Comparison of ENCODE assay signal across 18 cellular contexts in genomic region chr10:11298116-11298515, GRCh38.
DNase-seq lines count a peak whose midpoint lies in the region; ATAC-seq, FAIRE-seq and TF ChIP-seq lines count a peak whose summit lies in the region.
"Had no signal": no experiment of that assay in that cellular context is flagged by ENCODE, and none has a peak within 500 bp of the region (broad histone marks: within the 10 kb centered on the region; RNA-seq: fewer than 3 reads in every experiment).

No MANE protein-coding gene starts in this region.

- no peak overlapping the region for H3K4me2 ChIP-seq in GM12878 (ENCODE audit: control insufficient read depth, insufficient read depth)
- H3K4me2 ChIP-seq: hepatocyte had no signal

- H3K9me3 ChIP-seq in GM12878 (replicated peaks; ENCODE audit: control insufficient read depth, insufficient read depth, low read length): no peaks in the 10 kb centered on the region; the same call in 2 of the 3 replicates
- H3K9me3 ChIP-seq in naive thymus-derived CD4-positive, alpha-beta T cell (ENCODE audit: control insufficient read depth in 2 of 3, low read length in 3 of 3): no peaks in the 10 kb centered on the region
- H3K9me3 ChIP-seq in Peyer's patch: no peaks in the 10 kb centered on the region
- H3K9me3 ChIP-seq in kidney (ENCODE audit: control insufficient read depth in 1 of 2, low read length in 2 of 2): no peaks in the 10 kb centered on the region
- H3K9me3 ChIP-seq: lower lobe of right lung, ovary, tibial nerve had no signal

- no peaks in the 10 kb centered on the region for H3K27me3 Mint-ChIP-seq in naive thymus-derived CD4-positive, alpha-beta T cell
- H3K27me3 Mint-ChIP-seq: IgD-negative memory B cell had no signal

- H3K4me1 Mint-ChIP-seq in naive thymus-derived CD4-positive, alpha-beta T cell: peaks cover 0 to 42% (median 28%) of the 10 kb centered on the region in 7 donors

- H3K27me3 ChIP-seq in GM12878 (replicated peaks in 1 of 2; ENCODE audit: control insufficient read depth in 2 of 2, insufficient read depth in 2 of 2, low read length in 1 of 2): no peaks in the 10 kb centered on the region
- no peaks in the 10 kb centered on the region for H3K27me3 ChIP-seq in naive thymus-derived CD4-positive, alpha-beta T cell (ENCODE audit: control insufficient read depth in 2 of 2, insufficient read depth in 2 of 2, low read length in 2 of 2)
- no peaks in the 10 kb centered on the region for H3K27me3 ChIP-seq in Peyer's patch
- H3K27me3 ChIP-seq: cardiac muscle cell, hepatocyte, ovary, tibial nerve had no signal

- FAIRE-seq in GM12878 (lab: Jason Lieb, UNC) (no peak), kidney (lab: Jason Lieb, UNC) (no peak), RCC 7860 (lab: Jason Lieb, UNC) (no peak)

- BruUV-seq in GM12878 (replicated peaks; lab: Mats Ljungman, UMichigan): TSS peak; percentile 5

- SMC1A ChIA-PET in GM12878 (lab: Charles Lee; ENCODE audit: uncharacterized antibody, unreplicated experiment): no interaction called here

- no peak overlapping the region for H3K4me3 Mint-ChIP-seq in naive thymus-derived CD4-positive, alpha-beta T cell
- H3K4me3 Mint-ChIP-seq: IgD-negative memory B cell had no signal

- TF ChIP-seq RAD21 in GM12878 (IDR thresholded peaks at IDR 0.05; ENCODE audit: insufficient read depth, low read depth, low read length): no peak

- intact Hi-C loops in GM12878 (cut with micrococcal nuclease; ENCODE audit: unreplicated experiment) (no loop called here), kidney (cut with DNase I) (no loop called here)
- intact Hi-C loops in naive thymus-derived CD4-positive, alpha-beta T cell (cut with micrococcal nuclease): no loop called here

- H3K79me2 ChIP-seq in GM12878 (ENCODE audit: control insufficient read depth, insufficient read depth, low read length): no peaks in the 10 kb centered on the region
- H3K79me2 ChIP-seq: hepatocyte had no signal

- in situ Hi-C loops in GM12878 (cut with MboI): no loop called here

- no peak overlapping the region for H3K27ac ChIP-seq in GM12878 (ENCODE audit: control insufficient read depth, insufficient read depth)
- H3K27ac ChIP-seq in naive thymus-derived CD4-positive, alpha-beta T cell (ENCODE audit: low read depth, low read length): no peak overlapping the region
- no peak overlapping the region for H3K27ac ChIP-seq in Peyer's patch
- no peak overlapping the region for H3K27ac ChIP-seq in kidney (ENCODE audit: low read depth in 2 of 2, low read length in 2 of 2)
- H3K27ac ChIP-seq: cardiac muscle cell, epithelial cell of prostate, hepatocyte, lower lobe of right lung, ovary had no signal

- ATAC-seq in GM12878: no peak
- no peak for ATAC-seq in naive thymus-derived CD4-positive, alpha-beta T cell
- ATAC-seq: lower lobe of right lung had no signal

- no peak overlapping the region for H2AFZ ChIP-seq in GM12878 (ENCODE audit: control insufficient read depth, low read depth, low read length)
- H2AFZ ChIP-seq: hepatocyte had no signal

- H3K4me3 ChIP-seq in GM12878: no peak overlapping the region
- H3K4me3 ChIP-seq in naive thymus-derived CD4-positive, alpha-beta T cell (ENCODE audit: low read length): no peak overlapping the region
- H3K4me3 ChIP-seq in Peyer's patch: no peak overlapping the region
- H3K4me3 ChIP-seq in kidney (ENCODE audit: low read length in 2 of 2): no peak overlapping the region
- H3K4me3 ChIP-seq: cardiac muscle cell, hepatocyte, lower lobe of right lung, ovary, tibial nerve had no signal

- CTCF ChIA-PET in GM12878 (lab: Yijun Ruan, JAX): no interaction called here
- CTCF ChIA-PET in naive thymus-derived CD4-positive, alpha-beta T cell (lab: Charles Lee): interaction anchor here (0.6 kb wide), 1 partner anchor 28 kb away, joined by 3 read pairs; no protein-coding TSS in a partner anchor

- peak; percentile 37 for DNase-seq in COLO829 (ENCODE audit: low spot score)
- peak; percentile 57 for DNase-seq in LHCN-M2 (ENCODE audit: low read depth)
- DNase-seq in GM12878 (ENCODE audit: low read depth, low spot score): no peak
- DNase-seq in naive thymus-derived CD4-positive, alpha-beta T cell: no peak
- no peak for DNase-seq in Peyer's patch
- no peak for DNase-seq in kidney
- no peak for DNase-seq in stimulated activated CD4-positive, alpha-beta T cell treated with anti-CD3 and anti-CD28 coated beads, Interleukin-12 subunit alpha, Interleukin-12 subunit beta, amount 100 ng/mL, for 4 hours
- DNase-seq in RCC 7860 (ENCODE audit: low spot score): no peak
- DNase-seq: Caco-2, lower lobe of right lung, NCI-H1436, NCI-H69, ovary had no signal

- WGBS in GM12878 (ENCODE audit: insufficient coverage, insufficient replicate concordance, low lambda C conversion rate, missing lambda C conversion rate): 66% methylated on average over 5 of the region's 5 CpGs

- H3K36me3 ChIP-seq in GM12878 (ENCODE audit: control insufficient read depth in 2 of 2, insufficient read depth in 2 of 2, low read length in 1 of 2): peaks cover 34 to 46% of the 10 kb centered on the region in 2 experiments
- peaks cover 20 to 95% (median 34%) of the 10 kb centered on the region in 3 experiments for H3K36me3 ChIP-seq in naive thymus-derived CD4-positive, alpha-beta T cell (ENCODE audit: control insufficient read depth in 2 of 3, insufficient read depth in 3 of 3, low read length in 3 of 3)
- peaks cover 0 to 37% (median 0%) of the 10 kb centered on the region in 3 donors for H3K36me3 ChIP-seq in Peyer's patch
- no peaks in the 10 kb centered on the region for H3K36me3 ChIP-seq in kidney (ENCODE audit: control insufficient read depth in 1 of 2, insufficient read depth in 2 of 2, low read length in 2 of 2)
- H3K36me3 ChIP-seq: ovary had no signal

- H3K9me3 Mint-ChIP-seq in naive thymus-derived CD4-positive, alpha-beta T cell: peaks cover 0 to 8% (median 0%) of the 10 kb centered on the region in 11 donors
- H3K9me3 Mint-ChIP-seq: IgD-negative memory B cell had no signal

- H3K4me1 ChIP-seq in GM12878 (ENCODE audit: control insufficient read depth, insufficient read depth, low read length) (no peaks in the 10 kb centered on the region; the same call in 1 of the 2 replicates), Peyer's patch (no peaks in the 10 kb centered on the region), kidney (ENCODE audit: control insufficient read depth in 1 of 2, insufficient read depth in 1 of 2, low read depth in 1 of 2, low read length in 2 of 2) (no peaks in the 10 kb centered on the region)
- no peaks in the 10 kb centered on the region for H3K4me1 ChIP-seq in naive thymus-derived CD4-positive, alpha-beta T cell (ENCODE audit: control insufficient read depth in 2 of 2, insufficient read depth in 2 of 2, low read length in 2 of 2)
- H3K4me1 ChIP-seq: Caco-2, lower lobe of right lung had no signal

- H3K27ac Mint-ChIP-seq in naive thymus-derived CD4-positive, alpha-beta T cell: peak overlapping the region; percentile 1 to 82 (median 65)

- no peaks in the 10 kb centered on the region for H4K20me1 ChIP-seq in GM12878 (ENCODE audit: control insufficient read depth, insufficient read depth)

- H3K9ac ChIP-seq in GM12878 (ENCODE audit: control insufficient read depth, insufficient read depth, low read length) (no peak overlapping the region), kidney (ENCODE audit: low read length in 2 of 2) (no peak overlapping the region)

- peaks cover 26 to 94% (median 81%) of the 10 kb centered on the region in 5 donors for H3K36me3 Mint-ChIP-seq in naive thymus-derived CD4-positive, alpha-beta T cell

- RAD21 ChIA-PET in GM12878 (lab: Charles Lee; ENCODE audit: unreplicated experiment): no interaction called here

- TF ChIP-seq EP300 in GM12878 (IDR thresholded peaks at IDR 0.05; ENCODE audit: borderline replicate concordance in 1 of 2, control insufficient read depth in 1 of 2, low read depth in 2 of 2, low read length in 2 of 2): no peak

- TF ChIP-seq POLR2A in GM12878 (IDR thresholded peaks at IDR 0.05; ENCODE audit: low read depth, low read length) (peak; percentile 47; the same call in 1 of the 2 replicates), Peyer's patch (IDR thresholded peaks at IDR 0.05) (no peak)

- no peak for TF ChIP-seq CTCF in GM12878 (IDR thresholded peaks at IDR 0.05 in 2 of 3, conservative IDR thresholded peaks at IDR 0.05 in 1 of 3; ENCODE audit: control insufficient read depth in 2 of 3, extremely low read depth in 1 of 3, insufficient read depth in 1 of 3, low read depth in 3 of 3, low read length in 3 of 3)
- TF ChIP-seq CTCF in Peyer's patch (IDR thresholded peaks at IDR 0.05): no peak
- no peak for TF ChIP-seq CTCF in kidney (IDR thresholded peaks at IDR 0.05; ENCODE audit: borderline replicate concordance, extremely low read depth, insufficient read depth)

- POLR2A ChIA-PET in GM12878 (lab: Charles Lee): interaction anchor here (0.6 kb wide), 1 partner anchor 72 kb away, joined by 4 read pairs; no protein-coding TSS in a partner anchor
- POLR2A ChIA-PET in naive thymus-derived CD4-positive, alpha-beta T cell (lab: Charles Lee): no interaction called here

TF ChIP-seq in GM12878, 131 proteins besides CTCF, POLR2A, EP300 and RAD21 (continues in another document):
- TF ChIP-seq HDAC6 (IDR thresholded peaks at IDR 0.05; ENCODE audit: unreplicated experiment) (no peak), EZH2 (IDR thresholded peaks at IDR 0.05; ENCODE audit: borderline replicate concordance, control insufficient read depth, low read depth, low read length) (no peak), TCF7 (IDR thresholded peaks at IDR 0.05; ENCODE audit: borderline replicate concordance) (no peak), TCF3 (IDR thresholded peaks at IDR 0.05; ENCODE audit: borderline replicate concordance, insufficient read depth, low read depth, low read length) (no peak), TAF1 (IDR thresholded peaks at IDR 0.05; ENCODE audit: borderline replicate concordance, low read depth, low read length) (no peak), ETV6 (conservative IDR thresholded peaks at IDR 0.05 in 1 of 2, IDR thresholded peaks at IDR 0.05 in 1 of 2; ENCODE audit: borderline replicate concordance in 1 of 2, low read depth in 1 of 2) (no peak), RFX5 (IDR thresholded peaks at IDR 0.05; ENCODE audit: low read depth, low read length) (no peak), NFYA (IDR thresholded peaks at IDR 0.05; ENCODE audit: borderline replicate concordance, low read depth, low read length) (no peak), MEF2A (IDR thresholded peaks at IDR 0.05; ENCODE audit: insufficient read depth, low read depth, low read length) (no peak), JUND (IDR thresholded peaks at IDR 0.05; ENCODE audit: low read depth, low read length) (no peak)

Comparison
In these comparisons a context has a peak if more than half of its experiments do, and no peak if none do; other contexts are left out.
1. DNase-seq: peak in COLO829 (single experiment) and LHCN-M2 (single experiment); none in GM12878 (single experiment), naive thymus-derived CD4-positive, alpha-beta T cell (0 of 9), Peyer's patch (0 of 3), kidney (single experiment), stimulated activated CD4-positive, alpha-beta T cell treated with anti-CD3 and anti-CD28 coated beads, Interleukin-12 subunit alpha, Interleukin-12 subunit beta, amount 100 ng/mL, for 4 hours (single experiment) and RCC 7860 (single experiment).